ENCODE assay signal across 12 cellular contexts in genomic region chr18:9549405-9549804, GRCh38.
DNase-seq lines count a peak whose midpoint lies in the region; ATAC-seq and TF ChIP-seq lines count a peak whose summit lies in the region.
"Had no signal": no experiment of that assay in that cellular context is flagged by ENCODE, and none has a peak within 500 bp of the region (broad histone marks: within the 10 kb centered on the region; RNA-seq: fewer than 3 reads in every experiment).

No MANE protein-coding gene starts in this region.

- H3K9me3 ChIP-seq in WERI-Rb-1 (ENCODE audit: severe bottlenecking) (peaks cover 5% of the 10 kb centered on the region), transverse colon (no peaks in the 10 kb centered on the region)
- H3K9me3 ChIP-seq: SJCRH30 had no signal

- no peak for TF ChIP-seq POLR2A in transverse colon (IDR thresholded peaks at IDR 0.05)

- in situ Hi-C loops in GM13977 (cut with MboI; ENCODE audit: low pct_unique_long_range_greater_than_20kb, low sequenced_read_pairs, unreplicated experiment) (no loop called here), transverse colon (cut with MboI; ENCODE audit: low pct_ligation_motif_present in 1 of 4, low pct_unique_long_range_greater_than_20kb in 1 of 4, low sequenced_read_pairs in 3 of 4) (no loop called here)

- intact Hi-C loops in transverse colon (cut with DNase I; ENCODE audit: low total_unique reads): no loop called here

- no peak overlapping the region for H3K4me3 ChIP-seq in WERI-Rb-1 (ENCODE audit: low read depth, low read length)
- no peak overlapping the region for H3K4me3 ChIP-seq in transverse colon
- H3K4me3 ChIP-seq: SJCRH30 had no signal

- H3K27ac ChIP-seq in WERI-Rb-1 (no peak overlapping the region), transverse colon (no peak overlapping the region)
- H3K27ac ChIP-seq: SJCRH30 had no signal

- H3K36me3 ChIP-seq in WERI-Rb-1: peaks cover 69% of the 10 kb centered on the region
- peaks cover 0 to 57% (median 24%) of the 10 kb centered on the region in 4 donors for H3K36me3 ChIP-seq in transverse colon

- 76 to 89% methylated on average over 4 to 7 of the region's 7 CpGs for WGBS in transverse colon (ENCODE audit: low coverage in 1 of 2), 2 donors

- peak; percentile 65 for ATAC-seq in left lobe of liver
- no peak for ATAC-seq in GM21515 (IDR thresholded peaks at IDR 0.05; ENCODE audit: unreplicated experiment)
- ATAC-seq in GM19395 (IDR thresholded peaks at IDR 0.05; ENCODE audit: unreplicated experiment): no peak

- DNase-seq in COLO668 (lab: John Stamatoyannopoulos, UW; ENCODE audit: unreplicated experiment) (peak; percentile 17), GM13977 (ENCODE audit: low spot score) (no peak), WERI-Rb-1 (no peak), left lobe of liver (ENCODE audit: low spot score) (no peak), anterior cingulate cortex (lab: John Stamatoyannopoulos, UW) (no peak), transverse colon (no peak)
- DNase-seq: islet precursor cell, NCI-H1048, NCI-H446, SJCRH30 had no signal

- no peaks in the 10 kb centered on the region for H3K4me1 ChIP-seq in transverse colon
- H3K4me1 ChIP-seq: SJCRH30 had no signal

- TF ChIP-seq CTCF in GM13977 (IDR thresholded peaks at IDR 0.05; ENCODE audit: extremely low read depth, insufficient read depth, missing control alignments) (peak; percentile 31), WERI-Rb-1 (IDR thresholded peaks at IDR 0.05; ENCODE audit: low read depth, low read length) (0 out of 2 replicates have a peak, but pooled peaks have one; percentile 22), transverse colon (IDR thresholded peaks at IDR 0.05) (no peak)

- no peak for TF ChIP-seq EP300 in transverse colon (IDR thresholded peaks at IDR 0.05; ENCODE audit: low read depth)

- H3K27me3 ChIP-seq in WERI-Rb-1 (ENCODE audit: insufficient read depth, low read depth, severe bottlenecking): no peaks in the 10 kb centered on the region
- no peaks in the 10 kb centered on the region for H3K27me3 ChIP-seq in transverse colon
- H3K27me3 ChIP-seq: SJCRH30 had no signal

Comparison
In these comparisons a context has a peak if more than half of its experiments do, and no peak if none do; other contexts are left out.
1. CTCF ChIP-seq: peak in GM13977 (single experiment) and WERI-Rb-1 (single experiment); none in transverse colon (0 of 5).